In the genomic region with DNA sequence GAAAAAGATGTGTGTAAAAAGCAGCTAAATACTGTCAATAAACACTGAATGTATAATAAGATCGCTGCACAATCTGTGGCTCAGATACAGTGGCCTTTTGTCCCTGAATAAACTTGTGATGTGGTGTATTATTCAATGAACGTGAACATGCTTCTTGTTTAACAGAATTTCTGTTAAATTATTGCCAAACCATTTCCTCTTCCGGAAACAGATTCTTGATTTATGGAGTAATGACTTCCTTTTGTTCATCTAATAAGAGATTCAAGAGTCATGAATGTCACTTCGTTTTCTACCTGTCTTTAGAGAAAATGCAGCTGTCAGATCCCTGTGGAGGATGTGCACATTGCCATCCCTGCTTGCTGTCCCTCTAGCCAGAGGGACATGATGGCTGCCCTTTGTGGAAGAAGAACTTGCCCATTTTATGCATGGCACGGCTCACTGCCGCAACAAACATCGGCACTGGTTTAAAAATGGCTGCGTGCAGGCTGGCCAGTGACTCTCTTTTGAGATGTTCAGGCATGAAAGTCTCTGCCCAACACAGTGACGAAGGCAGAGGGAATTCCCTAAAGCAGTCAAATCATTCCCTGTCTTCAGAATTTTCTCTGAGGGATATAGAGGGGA, we compare ENCODE assay signal across 11 cellular contexts. TPM values are rescaled to one million over a fixed set of nuclear protein-coding genes. Genes with fewer than 3 reads are reported as not detected.
A peak's percentile ranks its signal among the peaks of the same experiment; 100 is the strongest.
DNase-seq lines count a peak whose midpoint lies in the region; ATAC-seq and TF ChIP-seq lines count a peak whose summit lies in the region.
"Had no signal": no experiment of that assay in that cellular context is flagged by ENCODE, and none has a peak within 500 bp of the region (broad histone marks: within the 10 kb centered on the region; RNA-seq: fewer than 3 reads in every experiment).

No MANE protein-coding gene starts in this region.

- H3K4me1 Mint-ChIP-seq in CD8-positive, alpha-beta T cell (ENCODE audit: low read depth) = peaks cover 36% of the 10 kb centered on the region
- H3K4me1 Mint-ChIP-seq: neural crest cell had no signal

- no peak for TF ChIP-seq POLR2A in thyroid gland (IDR thresholded peaks at IDR 0.05)

- peak overlapping the region; percentile 60 for H3K4me3 Mint-ChIP-seq in CD8-positive, alpha-beta T cell
- H3K4me3 Mint-ChIP-seq: neural crest cell had no signal

- peaks cover 12% of the 10 kb centered on the region for H3K4me1 ChIP-seq in CD8-positive, alpha-beta T cell (ENCODE audit: insufficient read depth, low read length)
- H3K4me1 ChIP-seq in thyroid gland = peaks cover 13 to 21% of the 10 kb centered on the region in 2 donors

- no peaks in the 10 kb centered on the region for H3K9me3 Mint-ChIP-seq in CD8-positive, alpha-beta T cell

- peak overlapping the region; percentile 84 for H3K27ac Mint-ChIP-seq in CD8-positive, alpha-beta T cell

- POLR2A ChIA-PET in CD8-positive, alpha-beta T cell (lab: Charles Lee) = no interaction called here

- no peaks in the 10 kb centered on the region for H3K27me3 ChIP-seq in CD8-positive, alpha-beta T cell (ENCODE audit: insufficient read depth, low read length)
- no peaks in the 10 kb centered on the region for H3K27me3 ChIP-seq in thyroid gland

- H3K36me3 ChIP-seq in CD8-positive, alpha-beta T cell (ENCODE audit: insufficient read depth, low read length) = no peaks in the 10 kb centered on the region
- H3K36me3 ChIP-seq in SK-N-MC (ENCODE audit: insufficient read depth, low read length) (no peaks in the 10 kb centered on the region), thyroid gland (no peaks in the 10 kb centered on the region)

- no peak overlapping the region for H3K4me3 ChIP-seq in CD8-positive, alpha-beta T cell (ENCODE audit: low read depth, low read length)
- H3K4me3 ChIP-seq in SK-N-MC (peak overlapping the region; percentile 34), thyroid gland (replicated peaks in 1 of 3) (no peak overlapping the region)

- H3K9me3 ChIP-seq in CD8-positive, alpha-beta T cell (ENCODE audit: low read length) = no peaks in the 10 kb centered on the region
- H3K9me3 ChIP-seq in SK-N-MC (ENCODE audit: low read depth, low read length) (no peaks in the 10 kb centered on the region), thyroid gland (no peaks in the 10 kb centered on the region)

- no peak for TF ChIP-seq CTCF in CD8-positive, alpha-beta T cell (IDR thresholded peaks at IDR 0.05)
- no peak for TF ChIP-seq CTCF in thyroid gland (IDR thresholded peaks at IDR 0.05)

- peak; percentile 96 to 98 for DNase-seq in AML-193 (lab: John Stamatoyannopoulos, UW)
- no peak for DNase-seq in CD8-positive, alpha-beta T cell
- DNase-seq in SK-N-MC (ENCODE audit: low read depth, low spot score) = peak; percentile 72
- DNase-seq in left kidney (ENCODE audit: low read depth, low spot score) = peak; percentile 9
- DNase-seq in thyroid gland = no peak
- DNase-seq in DMS79 (lab: John Stamatoyannopoulos, UW) = no peak
- DNase-seq in 8988T = no peak
- DNase-seq: MM.1S, OCI-M1 had no signal

- ATAC-seq in CD8-positive, alpha-beta T cell = no peak
- no peak for ATAC-seq in HG02840 (IDR thresholded peaks at IDR 0.05; ENCODE audit: low FRiP score, unreplicated experiment)

- peaks cover 6% of the 10 kb centered on the region for H3K36me3 Mint-ChIP-seq in CD8-positive, alpha-beta T cell

- H3K27ac ChIP-seq in CD8-positive, alpha-beta T cell (ENCODE audit: low read depth, low read length) = no peak overlapping the region
- H3K27ac ChIP-seq in SK-N-MC = peak overlapping the region; percentile 69; the same call in 1 of the 2 replicates
- H3K27ac ChIP-seq in thyroid gland = no peak overlapping the region

- intact Hi-C loops in CD8-positive, alpha-beta T cell (cut with DNase I, micrococcal nuclease) = no loop called here
- intact Hi-C loops in thyroid gland (cut with DNase I) = no loop called here

- whole genome bisulfite sequencing in thyroid gland, 2 donors = 73 to 82% methylated on average over 9 of the region's 9 CpGs

- peak overlapping the region; percentile 42 for H3K9ac ChIP-seq in SK-N-MC (ENCODE audit: insufficient read length)

- CTCF ChIA-PET in CD8-positive, alpha-beta T cell (lab: Charles Lee) = no interaction called here

- H3K27me3 Mint-ChIP-seq in CD8-positive, alpha-beta T cell (ENCODE audit: low read depth) = no peaks in the 10 kb centered on the region

RNA-seq across cellular contexts. Expression of gene TNFSF13B, which starts 3.1 kb away (rescaled TPM):
- 1 to 10 TPM in 1 of 2 experiments, under 1 TPM in 1; 0.98 to 1.3 TPM for total RNA-seq in CD8-positive, alpha-beta T cell
- total RNA-seq in thyroid gland = 1 to 10 TPM; 1.3 to 4.6 (median 2.6) TPM

RNA-seq across cellular contexts. Expression of gene ABHD13, which starts 48.2 kb away (rescaled TPM):
- total RNA-seq in CD8-positive, alpha-beta T cell = 10 to 100 TPM; 15.6 to 15.7 TPM
- total RNA-seq in thyroid gland = 10 to 100 TPM; 12.6 to 21.4 (median 18.4) TPM

RNA-seq across cellular contexts. Expression of gene LIG4, which starts 51.1 kb away (rescaled TPM):
- 1 to 10 TPM; 2.3 to 2.9 TPM for total RNA-seq in CD8-positive, alpha-beta T cell
- 10 to 100 TPM; 10.2 to 18.7 (median 14.9) TPM for total RNA-seq in thyroid gland

Comparison
In these comparisons a context has a peak if more than half of its experiments do, and no peak if none do; other contexts are left out.
1. DNase-seq: peak in AML-193 (2 of 2), SK-N-MC (single experiment) and left kidney (single experiment); none in CD8-positive, alpha-beta T cell (0 of 7), thyroid gland (0 of 2), DMS79 (single experiment) and 8988T (single experiment).